ENCODE assay signal across 11 cellular contexts in the genomic region with DNA sequence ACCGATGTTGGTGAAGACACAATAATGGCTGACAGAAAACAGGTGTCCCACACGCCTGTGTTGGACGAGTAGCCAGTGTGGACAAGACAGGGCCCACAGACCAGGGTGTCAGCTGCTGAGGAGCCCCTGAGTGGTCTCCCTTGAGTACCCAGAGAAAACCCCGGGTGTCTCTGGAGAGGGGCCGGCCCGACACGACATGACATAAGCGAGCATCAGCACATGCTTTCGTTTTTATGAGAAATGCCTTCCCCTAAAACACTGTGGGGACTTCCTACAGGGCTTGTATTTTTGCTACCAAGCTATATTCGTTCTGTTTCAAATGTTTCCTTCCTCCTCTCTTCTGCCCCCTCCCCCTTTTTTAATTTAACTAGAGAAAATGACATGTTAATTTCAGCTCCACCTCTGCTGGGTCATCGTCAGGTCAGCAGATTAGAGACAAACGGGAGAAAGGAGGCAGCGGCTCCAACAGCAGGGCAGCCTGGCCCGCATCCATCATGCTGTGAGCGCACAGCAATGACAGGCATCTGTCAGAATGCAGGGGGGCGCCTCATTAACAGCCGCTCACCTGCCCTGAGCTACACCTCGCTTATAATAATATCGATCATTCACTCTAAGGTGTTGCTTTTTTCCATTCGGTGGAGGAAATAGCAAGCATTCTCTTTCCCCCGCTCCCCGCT.
A peak's percentile ranks its signal among the peaks of the same experiment; 100 is the strongest.
DNase-seq lines count a peak whose midpoint lies in the region; ATAC-seq, FAIRE-seq and TF ChIP-seq lines count a peak whose summit lies in the region.
"Had no signal": no experiment of that assay in that cellular context is flagged by ENCODE, and none has a peak within 500 bp of the region (broad histone marks: within the 10 kb centered on the region; RNA-seq: fewer than 3 reads in every experiment).

No MANE protein-coding gene starts in this region.

- ATAC-seq in natural killer cell (peak in 2 of 3 donors; percentile 46 to 54), GM18511 (IDR thresholded peaks at IDR 0.05; ENCODE audit: unreplicated experiment) (no peak)

- H4K20me1 ChIP-seq in astrocyte (ENCODE audit: insufficient read depth, low read length): no peaks in the 10 kb centered on the region

- H3K27ac ChIP-seq in astrocyte (ENCODE audit: low read depth, low read length): no peak overlapping the region

- intact Hi-C loops in natural killer cell (cut with micrococcal nuclease): no loop called here
- intact Hi-C loops in activated T-helper 2 cell treated with anti-CD3 and anti-CD28 coated beads, Interferon-gamma antibody, Interleukin-2, Interleukin-4, amounts not matched to agents 10 μg/mL and 5 μg/mL and 100 μg/mL, durations not matched to agents 14 hours and 24 hours and 36 hours (cut with micrococcal nuclease): no loop called here

- H3K4me1 Mint-ChIP-seq in astrocyte (ENCODE audit: low read depth, unreplicated experiment) (peaks cover 3% of the 10 kb centered on the region), natural killer cell (no peaks in the 10 kb centered on the region)
- H3K4me1 Mint-ChIP-seq in activated T-helper 2 cell treated with anti-CD3 and anti-CD28 coated beads, Interferon-gamma antibody, Interleukin-2, Interleukin-4, amounts not matched to agents 10 μg/mL and 5 μg/mL and 100 μg/mL, durations not matched to agents 14 hours and 24 hours and 36 hours (ENCODE audit: low read depth): peaks cover 4% of the 10 kb centered on the region

- peak overlapping the region; percentile 69 for H3K4me2 ChIP-seq in astrocyte (ENCODE audit: low read length)

- H3K9me3 ChIP-seq in astrocyte (ENCODE audit: insufficient read depth, low read depth, low read length): no peaks in the 10 kb centered on the region

- H3K27me3 Mint-ChIP-seq in astrocyte (ENCODE audit: low read depth, unreplicated experiment) (peaks cover 23% of the 10 kb centered on the region), natural killer cell (ENCODE audit: low read depth in 2 of 2) (peaks cover 7 to 14% of the 10 kb centered on the region in 2 donors)
- peaks cover 9% of the 10 kb centered on the region for H3K27me3 Mint-ChIP-seq in activated T-helper 2 cell treated with anti-CD3 and anti-CD28 coated beads, Interferon-gamma antibody, Interleukin-2, Interleukin-4, amounts not matched to agents 10 μg/mL and 5 μg/mL and 100 μg/mL, durations not matched to agents 14 hours and 24 hours and 36 hours (ENCODE audit: low read depth)

- H3K27me3 ChIP-seq in H7 (ENCODE audit: control insufficient read depth, insufficient read depth, low read length) (no peaks in the 10 kb centered on the region), astrocyte (ENCODE audit: insufficient read depth, low read length) (no peaks in the 10 kb centered on the region)

- H3K36me3 Mint-ChIP-seq in astrocyte (ENCODE audit: low read depth, unreplicated experiment) (peaks cover 2% of the 10 kb centered on the region), natural killer cell (no peaks in the 10 kb centered on the region)
- H3K36me3 Mint-ChIP-seq in activated T-helper 2 cell treated with anti-CD3 and anti-CD28 coated beads, Interferon-gamma antibody, Interleukin-2, Interleukin-4, amounts not matched to agents 10 μg/mL and 5 μg/mL and 100 μg/mL, durations not matched to agents 14 hours and 24 hours and 36 hours (ENCODE audit: low read depth): no peaks in the 10 kb centered on the region

- H3K27ac Mint-ChIP-seq in astrocyte (ENCODE audit: unreplicated experiment) (no peak overlapping the region), natural killer cell (peak overlapping the region in 1 of 2 donors; percentile 41)
- no peak overlapping the region for H3K27ac Mint-ChIP-seq in activated T-helper 2 cell treated with anti-CD3 and anti-CD28 coated beads, Interferon-gamma antibody, Interleukin-2, Interleukin-4, amounts not matched to agents 10 μg/mL and 5 μg/mL and 100 μg/mL, durations not matched to agents 14 hours and 24 hours and 36 hours
- H3K27ac Mint-ChIP-seq: dendritic cell treated with granulocyte-macrophage colony-stimulating factor and Interleukin-4, amounts not matched to agents 40 ng/mL and 50 ng/mL, for 4 days had no signal

- H3K4me1 ChIP-seq in astrocyte (ENCODE audit: insufficient read depth, low read length): peaks cover 4% of the 10 kb centered on the region

- no peaks in the 10 kb centered on the region for H3K9me3 Mint-ChIP-seq in astrocyte (ENCODE audit: unreplicated experiment)
- peaks cover 0 to under 1% of the 10 kb centered on the region in 2 donors for H3K9me3 Mint-ChIP-seq in natural killer cell
- no peaks in the 10 kb centered on the region for H3K9me3 Mint-ChIP-seq in activated T-helper 2 cell treated with anti-CD3 and anti-CD28 coated beads, Interferon-gamma antibody, Interleukin-2, Interleukin-4, amounts not matched to agents 10 μg/mL and 5 μg/mL and 100 μg/mL, durations not matched to agents 14 hours and 24 hours and 36 hours
- H3K9me3 Mint-ChIP-seq: dendritic cell treated with granulocyte-macrophage colony-stimulating factor and Interleukin-4, amounts not matched to agents 40 ng/mL and 50 ng/mL, for 4 days had no signal

- H3K36me3 ChIP-seq in H7 (replicated peaks; ENCODE audit: control insufficient read depth, insufficient read depth, low read length) (no peaks in the 10 kb centered on the region), astrocyte (ENCODE audit: insufficient read depth, low read length) (no peaks in the 10 kb centered on the region)

- FAIRE-seq in astrocyte (lab: Jason Lieb, UNC): no peak

- H3K4me3 ChIP-seq in H7 (ENCODE audit: insufficient read depth, low read depth, low read length) (no peak overlapping the region), astrocyte (ENCODE audit: insufficient read depth, low read depth, low read length) (no peak overlapping the region)

- TF ChIP-seq CTCF in astrocyte (IDR thresholded peaks at IDR 0.05; ENCODE audit: insufficient read depth, low read depth, low read length): no peak
- no peak for TF ChIP-seq CTCF in natural killer cell (IDR thresholded peaks at IDR 0.05)

- no peaks in the 10 kb centered on the region for H3K79me2 ChIP-seq in astrocyte (ENCODE audit: insufficient read depth, low read length)

- DNase-seq in AG20443 (ENCODE audit: low spot score) (peak; percentile 34), H7 (peak; percentile 37), astrocyte (ENCODE audit: low read depth) (no peak), natural killer cell (no peak), A172 (ENCODE audit: low spot score) (no peak)
- DNase-seq in activated T-helper 2 cell treated with anti-CD3 and anti-CD28 coated beads, Interferon-gamma antibody, Interleukin-2, Interleukin-4, amounts not matched to agents 10 μg/mL and 5 μg/mL and 100 μg/mL, durations not matched to agents 14 hours and 24 hours and 36 hours (ENCODE audit: low spot score): no peak
- DNase-seq in activated CD4-positive, CD25-positive, alpha-beta regulatory T cell (lab: John Stamatoyannopoulos, UW): no peak
- DNase-seq: Calu3, OCI-M1 had no signal

- H2AFZ ChIP-seq in astrocyte (ENCODE audit: low read depth, low read length): peak overlapping the region; percentile 8

- no peak overlapping the region for H3K9ac ChIP-seq in astrocyte (ENCODE audit: low read length)

- H3K4me3 Mint-ChIP-seq in astrocyte (ENCODE audit: unreplicated experiment) (no peak overlapping the region), natural killer cell (peak overlapping the region; percentile 25)
- no peak overlapping the region for H3K4me3 Mint-ChIP-seq in activated T-helper 2 cell treated with anti-CD3 and anti-CD28 coated beads, Interferon-gamma antibody, Interleukin-2, Interleukin-4, amounts not matched to agents 10 μg/mL and 5 μg/mL and 100 μg/mL, durations not matched to agents 14 hours and 24 hours and 36 hours (ENCODE audit: low read depth)
- H3K4me3 Mint-ChIP-seq: dendritic cell treated with granulocyte-macrophage colony-stimulating factor and Interleukin-4, amounts not matched to agents 40 ng/mL and 50 ng/mL, for 4 days had no signal

Comparison
In these comparisons a context has a peak if more than half of its experiments do, and no peak if none do; other contexts are left out.
1. DNase-seq: peak in AG20443 (single experiment) and H7 (single experiment); none in astrocyte (single experiment), natural killer cell (single experiment), activated T-helper 2 cell treated with anti-CD3 and anti-CD28 coated beads, Interferon-gamma antibody, Interleukin-2, Interleukin-4, amounts not matched to agents 10 μg/mL and 5 μg/mL and 100 μg/mL, durations not matched to agents 14 hours and 24 hours and 36 hours (single experiment), activated CD4-positive, CD25-positive, alpha-beta regulatory T cell (0 of 4) and A172 (single experiment).